Comparison of ENCODE assay signal across 1 cellular context in the genomic region with DNA sequence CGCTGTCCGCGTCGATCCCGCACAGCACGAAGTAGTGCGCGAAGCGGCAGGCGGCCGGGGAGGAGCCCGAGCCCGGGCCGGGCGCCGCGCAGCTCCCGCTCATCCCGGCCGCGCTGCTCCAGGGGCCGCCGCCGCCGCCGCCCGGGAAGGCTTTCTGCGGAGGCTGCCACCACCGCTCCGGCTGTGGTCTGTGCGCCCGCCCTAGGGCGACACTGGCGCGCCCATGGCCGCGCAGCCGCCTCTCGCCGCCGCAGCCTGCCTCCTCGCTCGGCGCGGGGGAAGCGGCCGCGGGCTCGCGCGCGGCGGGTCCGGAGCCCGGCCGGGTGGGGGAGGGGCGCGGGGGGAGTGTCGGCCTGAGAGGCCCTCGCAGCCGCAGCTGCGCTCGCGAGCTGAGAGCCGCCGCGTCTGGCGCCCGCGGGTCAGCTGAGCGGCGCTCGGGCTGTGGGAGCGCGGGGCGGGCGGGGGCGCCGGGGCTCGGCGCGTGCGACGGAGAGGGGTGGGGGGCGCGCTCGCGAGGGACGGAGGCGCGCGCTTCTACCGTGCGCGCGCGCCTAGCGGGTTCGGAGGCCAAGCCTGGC.
TF ChIP-seq lines count a peak whose summit lies in the region.

DENND5B (minus strand) TSS at position 407 of the 578 bp plus-strand sequence; CDS start at position 103, 304 bp downstream.

TF ChIP-seq in K562, 482 proteins besides CTCF, POLR2A, EP300 and RAD21 (continued from another document):
- peak; percentile 36; the same call in 1 of the 2 replicates for TF ChIP-seq GATAD2B (IDR thresholded peaks at IDR 0.05; ENCODE audit: borderline replicate concordance)
- TF ChIP-seq ETV6 (IDR thresholded peaks at IDR 0.05; ENCODE audit: borderline replicate concordance in 1 of 2, low read depth in 2 of 2, low read length in 1 of 2) = no peak
- TF ChIP-seq ETV6 (CRISPR knock-in tag; IDR thresholded peaks at IDR 0.05; ENCODE audit: borderline replicate concordance) = no peak
- TF ChIP-seq, protein P1, sequence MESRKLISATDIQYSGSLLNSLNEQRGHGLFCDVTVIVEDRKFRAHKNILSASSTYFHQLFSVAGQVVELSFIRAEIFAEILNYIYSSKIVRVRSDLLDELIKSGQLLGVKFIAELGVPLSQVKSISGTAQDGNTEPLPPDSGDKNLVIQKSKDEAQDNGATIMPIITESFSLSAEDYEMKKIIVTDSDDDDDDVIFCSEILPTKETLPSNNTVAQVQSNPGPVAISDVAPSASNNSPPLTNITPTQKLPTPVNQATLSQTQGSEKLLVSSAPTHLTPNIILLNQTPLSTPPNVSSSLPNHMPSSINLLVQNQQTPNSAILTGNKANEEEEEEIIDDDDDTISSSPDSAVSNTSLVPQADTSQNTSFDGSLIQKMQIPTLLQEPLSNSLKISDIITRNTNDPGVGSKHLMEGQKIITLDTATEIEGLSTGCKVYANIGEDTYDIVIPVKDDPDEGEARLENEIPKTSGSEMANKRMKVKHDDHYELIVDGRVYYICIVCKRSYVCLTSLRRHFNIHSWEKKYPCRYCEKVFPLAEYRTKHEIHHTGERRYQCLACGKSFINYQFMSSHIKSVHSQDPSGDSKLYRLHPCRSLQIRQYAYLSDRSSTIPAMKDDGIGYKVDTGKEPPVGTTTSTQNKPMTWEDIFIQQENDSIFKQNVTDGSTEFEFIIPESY (CRISPR knock-in tag; IDR thresholded peaks at IDR 0.05) = no peak
- TF ChIP-seq SMARCE1 (IDR thresholded peaks at IDR 0.05) = no peak
- peak; percentile 58; the same call in 1 of the 2 replicates for TF ChIP-seq PHF8 (IDR thresholded peaks at IDR 0.05; ENCODE audit: borderline replicate concordance, low read length)
- TF ChIP-seq CHCHD3 (CRISPR knock-in tag; IDR thresholded peaks at IDR 0.05) = no peak
- no peak for TF ChIP-seq NFIX (CRISPR knock-in tag; IDR thresholded peaks at IDR 0.05; ENCODE audit: low read depth)
- TF ChIP-seq, protein P2, sequence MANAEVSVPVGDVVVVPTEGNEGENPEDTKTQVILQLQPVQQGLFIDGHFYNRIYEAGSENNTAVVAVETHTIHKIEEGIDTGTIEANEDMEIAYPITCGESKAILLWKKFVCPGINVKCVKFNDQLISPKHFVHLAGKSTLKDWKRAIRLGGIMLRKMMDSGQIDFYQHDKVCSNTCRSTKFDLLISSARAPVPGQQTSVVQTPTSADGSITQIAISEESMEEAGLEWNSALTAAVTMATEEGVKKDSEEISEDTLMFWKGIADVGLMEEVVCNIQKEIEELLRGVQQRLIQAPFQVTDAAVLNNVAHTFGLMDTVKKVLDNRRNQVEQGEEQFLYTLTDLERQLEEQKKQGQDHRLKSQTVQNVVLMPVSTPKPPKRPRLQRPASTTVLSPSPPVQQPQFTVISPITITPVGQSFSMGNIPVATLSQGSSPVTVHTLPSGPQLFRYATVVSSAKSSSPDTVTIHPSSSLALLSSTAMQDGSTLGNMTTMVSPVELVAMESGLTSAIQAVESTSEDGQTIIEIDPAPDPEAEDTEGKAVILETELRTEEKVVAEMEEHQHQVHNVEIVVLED (CRISPR knock-in tag; IDR thresholded peaks at IDR 0.05) = no peak
- TF ChIP-seq ZNF644 (tag; IDR thresholded peaks at IDR 0.05; ENCODE audit: low read depth) = peak; percentile 73; the same call in 1 of the 2 replicates
- no peak for TF ChIP-seq EZH2 (IDR thresholded peaks at IDR 0.05; ENCODE audit: borderline replicate concordance, low read depth, low read length)
- TF ChIP-seq, protein P3, sequence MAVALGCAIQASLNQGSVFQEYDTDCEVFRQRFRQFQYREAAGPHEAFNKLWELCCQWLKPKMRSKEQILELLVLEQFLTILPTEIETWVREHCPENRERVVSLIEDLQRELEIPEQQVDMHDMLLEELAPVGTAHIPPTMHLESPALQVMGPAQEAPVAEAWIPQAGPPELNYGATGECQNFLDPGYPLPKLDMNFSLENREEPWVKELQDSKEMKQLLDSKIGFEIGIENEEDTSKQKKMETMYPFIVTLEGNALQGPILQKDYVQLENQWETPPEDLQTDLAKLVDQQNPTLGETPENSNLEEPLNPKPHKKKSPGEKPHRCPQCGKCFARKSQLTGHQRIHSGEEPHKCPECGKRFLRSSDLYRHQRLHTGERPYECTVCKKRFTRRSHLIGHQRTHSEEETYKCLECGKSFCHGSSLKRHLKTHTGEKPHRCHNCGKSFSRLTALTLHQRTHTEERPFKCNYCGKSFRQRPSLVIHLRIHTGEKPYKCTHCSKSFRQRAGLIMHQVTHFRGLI (CRISPR knock-in tag; IDR thresholded peaks at IDR 0.05) = no peak
- TF ChIP-seq ZNF232 (CRISPR knock-in tag; IDR thresholded peaks at IDR 0.05) = no peak
- TF ChIP-seq ZFP30 (CRISPR knock-in tag; IDR thresholded peaks at IDR 0.05; ENCODE audit: borderline replicate concordance) = no peak
- peak; percentile 40; the same call in 1 of the 2 replicates for TF ChIP-seq ZBTB7A (IDR thresholded peaks at IDR 0.05; ENCODE audit: borderline replicate concordance, control insufficient read depth, low read depth, low read length)
- no peak for TF ChIP-seq SRSF7 (optimal IDR thresholded peaks at IDR 0.05; ENCODE audit: low read depth, low read length)
- TF ChIP-seq, protein P4, sequence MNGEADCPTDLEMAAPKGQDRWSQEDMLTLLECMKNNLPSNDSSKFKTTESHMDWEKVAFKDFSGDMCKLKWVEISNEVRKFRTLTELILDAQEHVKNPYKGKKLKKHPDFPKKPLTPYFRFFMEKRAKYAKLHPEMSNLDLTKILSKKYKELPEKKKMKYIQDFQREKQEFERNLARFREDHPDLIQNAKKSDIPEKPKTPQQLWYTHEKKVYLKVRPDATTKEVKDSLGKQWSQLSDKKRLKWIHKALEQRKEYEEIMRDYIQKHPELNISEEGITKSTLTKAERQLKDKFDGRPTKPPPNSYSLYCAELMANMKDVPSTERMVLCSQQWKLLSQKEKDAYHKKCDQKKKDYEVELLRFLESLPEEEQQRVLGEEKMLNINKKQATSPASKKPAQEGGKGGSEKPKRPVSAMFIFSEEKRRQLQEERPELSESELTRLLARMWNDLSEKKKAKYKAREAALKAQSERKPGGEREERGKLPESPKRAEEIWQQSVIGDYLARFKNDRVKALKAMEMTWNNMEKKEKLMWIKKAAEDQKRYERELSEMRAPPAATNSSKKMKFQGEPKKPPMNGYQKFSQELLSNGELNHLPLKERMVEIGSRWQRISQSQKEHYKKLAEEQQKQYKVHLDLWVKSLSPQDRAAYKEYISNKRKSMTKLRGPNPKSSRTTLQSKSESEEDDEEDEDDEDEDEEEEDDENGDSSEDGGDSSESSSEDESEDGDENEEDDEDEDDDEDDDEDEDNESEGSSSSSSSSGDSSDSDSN (IDR thresholded peaks at IDR 0.05; ENCODE audit: borderline replicate concordance in 1 of 2, low read depth in 2 of 2, low read length in 2 of 2) = peak in 1 of 2 experiments; percentile 15; a peak in 1 of 4 replicates
- no peak for TF ChIP-seq RNF2 (IDR thresholded peaks at IDR 0.05)
- no peak; the same call in 1 of the 2 replicates for TF ChIP-seq ZNF197 (CRISPR knock-in tag; IDR thresholded peaks at IDR 0.05; ENCODE audit: low read depth)
- TF ChIP-seq, protein P5, sequence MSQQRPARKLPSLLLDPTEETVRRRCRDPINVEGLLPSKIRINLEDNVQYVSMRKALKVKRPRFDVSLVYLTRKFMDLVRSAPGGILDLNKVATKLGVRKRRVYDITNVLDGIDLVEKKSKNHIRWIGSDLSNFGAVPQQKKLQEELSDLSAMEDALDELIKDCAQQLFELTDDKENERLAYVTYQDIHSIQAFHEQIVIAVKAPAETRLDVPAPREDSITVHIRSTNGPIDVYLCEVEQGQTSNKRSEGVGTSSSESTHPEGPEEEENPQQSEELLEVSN (IDR thresholded peaks at IDR 0.05; ENCODE audit: borderline replicate concordance in 1 of 2, extremely low read depth in 1 of 2, insufficient read depth in 1 of 2, insufficient read length in 1 of 2, low read depth in 1 of 2, low read length in 1 of 2, poor library complexity in 1 of 2, severe bottlenecking in 1 of 2) = peak in 1 of 2 experiments; percentile 65
- no peak for TF ChIP-seq KLF10 (CRISPR knock-in tag; IDR thresholded peaks at IDR 0.05)
- TF ChIP-seq, protein P6, sequence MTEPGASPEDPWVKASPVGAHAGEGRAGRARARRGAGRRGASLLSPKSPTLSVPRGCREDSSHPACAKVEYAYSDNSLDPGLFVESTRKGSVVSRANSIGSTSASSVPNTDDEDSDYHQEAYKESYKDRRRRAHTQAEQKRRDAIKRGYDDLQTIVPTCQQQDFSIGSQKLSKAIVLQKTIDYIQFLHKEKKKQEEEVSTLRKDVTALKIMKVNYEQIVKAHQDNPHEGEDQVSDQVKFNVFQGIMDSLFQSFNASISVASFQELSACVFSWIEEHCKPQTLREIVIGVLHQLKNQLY (CRISPR knock-in tag; conservative IDR thresholded peaks at IDR 0.05) = no peak
- TF ChIP-seq YY1 (IDR thresholded peaks at IDR 0.05; ENCODE audit: borderline replicate concordance in 1 of 3, control insufficient read depth in 1 of 3, extremely low read depth in 1 of 3, insufficient read depth in 3 of 3, insufficient read length in 1 of 3, insufficient replicate concordance in 2 of 3, low read depth in 1 of 3, low read length in 2 of 3) = peak in 1 of 3 experiments; percentile 24
- no peak for TF ChIP-seq SAFB2 (IDR thresholded peaks at IDR 0.05; ENCODE audit: borderline replicate concordance, low read depth, low read length, severe bottlenecking)
- TF ChIP-seq HMGN3 (IDR thresholded peaks at IDR 0.05; ENCODE audit: borderline replicate concordance, extremely low read depth, insufficient read length, low read depth, low read length) = no peak
- no peak for TF ChIP-seq EGR1 (conservative IDR thresholded peaks at IDR 0.05)
- TF ChIP-seq CHD2 (IDR thresholded peaks at IDR 0.05; ENCODE audit: low read depth, low read length) = peak; percentile 25; the same call in 1 of the 2 replicates
- peak in 1 of 3 experiments; percentile 59; a peak in 1 of 6 replicates for TF ChIP-seq ZBTB11 (CRISPR knock-in tag; IDR thresholded peaks at IDR 0.05)
- TF ChIP-seq BRF1 (IDR thresholded peaks at IDR 0.05; ENCODE audit: borderline replicate concordance, extremely low read depth, insufficient read length) = no peak
- TF ChIP-seq IRF1 (CRISPR knock-in tag; IDR thresholded peaks at IDR 0.05; ENCODE audit: borderline replicate concordance) = no peak
- no peak for TF ChIP-seq FOXA1 (IDR thresholded peaks at IDR 0.05; ENCODE audit: borderline replicate concordance)
- no peak for TF ChIP-seq HDAC6 (IDR thresholded peaks at IDR 0.05; ENCODE audit: low read depth, low read length)
- peak; percentile 52; the same call in 1 of the 2 replicates for TF ChIP-seq ZNF395 (CRISPR knock-in tag; IDR thresholded peaks at IDR 0.05)
- no peak for TF ChIP-seq KLF16 (IDR thresholded peaks at IDR 0.05)
